Comparison of ENCODE assay signal across 8 cellular contexts in the genomic region with DNA sequence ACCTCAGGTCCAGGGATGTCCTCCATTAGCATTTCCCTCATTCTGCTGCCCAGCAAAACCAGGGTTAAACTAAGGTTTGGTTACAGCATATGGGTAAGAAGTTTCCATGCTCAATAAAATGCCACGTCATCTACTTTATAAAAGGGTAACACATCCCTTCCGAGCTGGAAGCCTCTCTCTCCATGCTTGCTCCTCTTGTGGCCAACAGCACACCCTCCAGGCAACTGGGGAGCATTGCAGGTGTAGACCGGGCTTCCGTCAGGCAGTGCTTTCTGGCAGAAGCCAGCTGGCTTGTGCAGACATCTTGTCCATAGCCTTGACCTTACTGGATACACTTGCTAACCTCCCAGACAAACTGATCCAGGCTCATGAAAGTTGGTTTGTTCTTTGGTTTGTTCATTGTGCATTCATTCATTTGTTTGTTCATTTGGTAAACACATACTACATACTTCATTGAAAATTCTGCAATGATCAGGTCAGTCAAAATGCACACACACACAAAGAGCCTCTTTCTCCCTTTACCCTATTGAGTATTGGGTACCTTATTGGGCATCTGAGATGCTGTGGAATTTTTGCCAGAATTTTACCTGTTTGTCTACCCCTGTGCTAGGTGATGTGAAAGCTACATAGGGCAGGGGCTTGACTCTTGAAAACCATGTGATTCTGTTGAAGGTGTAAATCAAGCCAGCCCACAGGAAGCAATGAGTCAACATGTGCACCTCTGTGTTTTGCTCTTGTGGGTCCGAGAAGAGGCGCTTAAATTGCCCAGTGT.
A peak's percentile ranks its signal among the peaks of the same experiment; 100 is the strongest.
DNase-seq lines count a peak whose midpoint lies in the region; ATAC-seq, FAIRE-seq and TF ChIP-seq lines count a peak whose summit lies in the region.

No MANE protein-coding gene starts in this region.

- H3K79me2 ChIP-seq in SU-DHL-6 (ENCODE audit: insufficient read depth, low read length) = no peaks in the 10 kb centered on the region

- TF ChIP-seq POLR2A in A549 (IDR thresholded peaks at IDR 0.05; ENCODE audit: low read length) = no peak

- no peak for FAIRE-seq in A549 (lab: Jason Lieb, UNC)

- no peak overlapping the region for H3K27ac ChIP-seq in A549
- H3K27ac ChIP-seq in SU-DHL-6 (ENCODE audit: low read depth, low read length) = no peak overlapping the region

- H3F3A ChIP-seq in SU-DHL-6 (ENCODE audit: insufficient read depth) = no peaks in the 10 kb centered on the region

- TF ChIP-seq CTCF in A549 (IDR thresholded peaks at IDR 0.05) (no peak), SU-DHL-6 (IDR thresholded peaks at IDR 0.05; ENCODE audit: insufficient read depth, low read length, poor library complexity, severe bottlenecking) (peak; percentile 43), foreskin fibroblast (IDR thresholded peaks at IDR 0.05; ENCODE audit: low read depth, low read length) (peak; percentile 55)

- CTCF ChIA-PET in A549 (lab: Yijun Ruan, JAX) = interaction anchor here (0.9 to 1.6 kb wide), 4 partner anchors 10 to 202 kb away, joined by 3 to 10 read pairs (median 4); no protein-coding TSS in a partner anchor

- H3K4me3 ChIP-seq in A549 = no peak overlapping the region
- no peak overlapping the region for H3K4me3 ChIP-seq in SU-DHL-6 (ENCODE audit: insufficient read depth, low read length, poor library complexity, severe bottlenecking)
- H3K4me3 ChIP-seq in foreskin fibroblast (ENCODE audit: low read depth in 1 of 2, low read length in 2 of 2) = no peak overlapping the region

- H3K4me1 ChIP-seq in A549 = no peaks in the 10 kb centered on the region

- no peaks in the 10 kb centered on the region for H4K20me1 ChIP-seq in SU-DHL-6 (ENCODE audit: low read depth, low read length)

- TF ChIP-seq RAD21 in A549 (conservative IDR thresholded peaks at IDR 0.05 in 1 of 2, IDR thresholded peaks at IDR 0.05 in 1 of 2) = peak; percentile 14 to 52; a peak in 2 of 5 replicates

- DNase-seq in A549 (ENCODE audit: low read depth in 1 of 2, low spot score in 1 of 2) (peak; percentile 13 to 67), GDM1 (lab: John Stamatoyannopoulos, UW) (peak; percentile 68), NCI-H1105 treated with DMSO at 0.1 percent for 48 hours (lab: John Stamatoyannopoulos, UW) (peak; percentile 65), foreskin fibroblast (peak; percentile 37 to 70), pons (ENCODE audit: low spot score) (peak; percentile 40)

- no peaks in the 10 kb centered on the region for H3K27me3 ChIP-seq in SU-DHL-6 (ENCODE audit: low read length)

- no peaks in the 10 kb centered on the region for H3K36me3 ChIP-seq in SU-DHL-6 (ENCODE audit: low read length)

- H3K9me3 ChIP-seq in A549 (no peaks in the 10 kb centered on the region), SU-DHL-6 (ENCODE audit: insufficient read depth, low read length) (no peaks in the 10 kb centered on the region)

- POLR2A ChIA-PET in A549 (lab: Yijun Ruan, JAX) = no interaction called here

- ATAC-seq in A549 = peak; percentile 47 to 79; a peak in 4 of 6 replicates
- ATAC-seq in HG02588 (IDR thresholded peaks at IDR 0.05; ENCODE audit: unreplicated experiment) = no peak
- ATAC-seq in HG02884 (IDR thresholded peaks at IDR 0.05; ENCODE audit: unreplicated experiment) = no peak

- 90% methylated on average over 6 of the region's 6 CpGs for WGBS in A549 (ENCODE audit: missing lambda C conversion rate)

- no peak overlapping the region for H3K4me2 ChIP-seq in A549
- H3K4me2 ChIP-seq in SU-DHL-6 (ENCODE audit: low read depth, low read length, poor library complexity, severe bottlenecking) = no peak overlapping the region

- no peak for TF ChIP-seq EP300 in A549 (IDR thresholded peaks at IDR 0.05)

- H3K9me2 ChIP-seq in SU-DHL-6 (replicated peaks; ENCODE audit: insufficient read depth, low read length) = no peaks in the 10 kb centered on the region

- no peak overlapping the region for H3K9ac ChIP-seq in SU-DHL-6 (ENCODE audit: low read length)

- no peak overlapping the region for H2AFZ ChIP-seq in SU-DHL-6 (ENCODE audit: low read depth, low read length, severe bottlenecking)

TF ChIP-seq in A549, 52 proteins besides CTCF, POLR2A, EP300 and RAD21:
- TF ChIP-seq MAFK (IDR thresholded peaks at IDR 0.05; ENCODE audit: partially characterized antibody) = peak; percentile 64
- no peak for TF ChIP-seq USF2 (IDR thresholded peaks at IDR 0.05)
- no peak for TF ChIP-seq RFX5 (IDR thresholded peaks at IDR 0.05)

Comparison
In these comparisons a context has a peak if more than half of its experiments do, and no peak if none do; other contexts are left out.
1. ATAC-seq: peak in A549 (2 of 2); none in HG02588 (single experiment) and HG02884 (single experiment).
2. Peak in every context shown above with its lines, with median percentiles within 50 percentile points of each other: DNase-seq.